Comparison of ENCODE assay signal across 12 cellular contexts in the genomic region with DNA sequence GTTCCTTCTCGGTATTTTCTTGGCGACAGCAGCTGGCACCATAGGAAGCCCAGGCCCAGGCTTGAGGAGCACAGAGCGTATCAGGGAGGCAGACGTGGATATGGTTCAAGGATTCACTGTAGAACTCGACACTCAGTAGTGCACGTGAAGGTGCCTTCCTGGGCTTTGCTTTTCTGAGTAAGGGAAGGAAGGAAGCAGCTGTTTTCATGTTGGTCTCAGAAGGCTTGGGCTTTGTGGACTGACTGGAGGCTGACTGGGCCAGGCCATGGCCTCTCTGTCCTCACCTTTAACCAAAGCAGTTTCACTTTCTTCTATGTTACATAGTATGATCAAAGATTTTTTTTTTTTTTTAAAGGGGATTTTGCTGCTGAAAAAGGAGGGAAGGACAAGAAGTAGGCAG. TPM values are rescaled to one million over a fixed set of nuclear protein-coding genes. Genes with fewer than 3 reads are reported as not detected.
DNase-seq lines count a peak whose midpoint lies in the region; TF ChIP-seq lines count a peak whose summit lies in the region.
"Had no signal": no experiment of that assay in that cellular context is flagged by ENCODE, and none has a peak within 500 bp of the region (broad histone marks: within the 10 kb centered on the region; RNA-seq: fewer than 3 reads in every experiment).

No MANE protein-coding gene starts in this region.

- no peak overlapping the region for H3K27ac ChIP-seq in prostate gland
- H3K27ac ChIP-seq in brain microvascular endothelial cell = no peak overlapping the region

- no peaks in the 10 kb centered on the region for H3K9me3 ChIP-seq in prostate gland
- H3K9me3 ChIP-seq: MG63 had no signal

- no peak for TF ChIP-seq CTCF in GM13976 (IDR thresholded peaks at IDR 0.05; ENCODE audit: borderline replicate concordance, control extremely low read depth, extremely low read depth, insufficient read depth, missing control alignments)
- no peak for TF ChIP-seq CTCF in GM20000 (IDR thresholded peaks at IDR 0.05; ENCODE audit: extremely low read depth, missing control alignments)
- no peak for TF ChIP-seq CTCF in prostate gland (IDR thresholded peaks at IDR 0.05)
- TF ChIP-seq CTCF in brain microvascular endothelial cell (IDR thresholded peaks at IDR 0.05; ENCODE audit: low read depth, low read length, missing control alignments) = no peak

- H3K4me3 ChIP-seq in prostate gland (no peak overlapping the region), brain microvascular endothelial cell (ENCODE audit: low read depth, low read length) (no peak overlapping the region)
- H3K4me3 ChIP-seq: MG63 had no signal

- no peak for TF ChIP-seq POLR2A in prostate gland (IDR thresholded peaks at IDR 0.05)

- no peaks in the 10 kb centered on the region for H3K27me3 ChIP-seq in prostate gland (replicated peaks; ENCODE audit: insufficient read depth)
- H3K27me3 ChIP-seq in brain microvascular endothelial cell (replicated peaks) = no peaks in the 10 kb centered on the region
- H3K27me3 ChIP-seq: MG63 had no signal

- H3K4me1 ChIP-seq in prostate gland (replicated peaks) = no peaks in the 10 kb centered on the region

- DNase-seq in GM13976 (ENCODE audit: low spot score) = peak; percentile 60
- peak; percentile 50 for DNase-seq in GM20000 (ENCODE audit: low spot score)
- DNase-seq in Kasumi-1 (lab: John Stamatoyannopoulos, UW) = peak; percentile 11 to 31
- peak; percentile 69 for DNase-seq in left kidney (ENCODE audit: low read depth, low spot score)
- no peak for DNase-seq in GF-D8 (lab: John Stamatoyannopoulos, UW)
- no peak for DNase-seq in prostate gland (ENCODE audit: low spot score)
- no peak for DNase-seq in NAMALWA (ENCODE audit: low spot score)
- no peak for DNase-seq in brain microvascular endothelial cell
- DNase-seq: EL, MG63 had no signal

- 70% methylated on average over 6 of the region's 6 CpGs for WGBS in prostate gland

- H3K36me3 ChIP-seq in prostate gland (peaks cover 8 to 13% of the 10 kb centered on the region in 2 donors), brain microvascular endothelial cell (replicated peaks) (peaks cover 58% of the 10 kb centered on the region)

- intact Hi-C loops in prostate gland (cut with DNase I) = no loop called here

- in situ Hi-C loops in GM13976 (cut with MboI; ENCODE audit: low sequenced_read_pairs, unreplicated experiment) = no loop called here
- in situ Hi-C loops in brain microvascular endothelial cell (cut with HindIII; ENCODE audit: low pct_ligation_motif_present, low sequenced_read_pairs) = no loop called here

RNA-seq across cellular contexts. Expression of a gene that starts 6.9 kb away (rescaled TPM):
- 1 to 10 TPM in 1 of 2 donors, not detected in 1; 3.0 TPM for total RNA-seq in prostate gland
- total RNA-seq: renal cortical epithelial cell, RPMI7951 had no signal

RNA-seq across cellular contexts. Expression of a gene that starts 21.2 kb away (rescaled TPM):
- total RNA-seq in prostate gland = 100 to 1,000 TPM; 108 to 117 TPM

RNA-seq across cellular contexts. Expression of a gene that starts 51.4 kb away (rescaled TPM):
- 10 to 100 TPM; 25.4 to 27.1 TPM for total RNA-seq in prostate gland

Comparison
In these comparisons a context has a peak if more than half of its experiments do, and no peak if none do; other contexts are left out.
1. DNase-seq: peak in GM13976 (single experiment), GM20000 (single experiment), Kasumi-1 (2 of 2) and left kidney (single experiment); none in GF-D8 (single experiment), prostate gland (single experiment), NAMALWA (single experiment) and brain microvascular endothelial cell (single experiment).